ENCODE assay signal across 9 cellular contexts in genomic region chr2:71100195-71100964, GRCh38. TPM values are rescaled to one million over a fixed set of nuclear protein-coding genes. Genes with fewer than 3 reads are reported as not detected.
A peak's percentile ranks its signal among the peaks of the same experiment; 100 is the strongest.
DNase-seq lines count a peak whose midpoint lies in the region; ATAC-seq and TF ChIP-seq lines count a peak whose summit lies in the region.
"Had no signal": no experiment of that assay in that cellular context is flagged by ENCODE, and none has a peak within 500 bp of the region (broad histone marks: within the 10 kb centered on the region; RNA-seq: fewer than 3 reads in every experiment).

No MANE protein-coding gene starts in this region.

- no peaks in the 10 kb centered on the region for H3K9me3 ChIP-seq in sigmoid colon

- TF ChIP-seq EP300 in sigmoid colon (IDR thresholded peaks at IDR 0.05): no peak

- H3K4me1 ChIP-seq in sigmoid colon: no peaks in the 10 kb centered on the region

- H3K36me3 ChIP-seq in GM06990 (ENCODE audit: control insufficient read depth, insufficient read depth, low read length) (no peaks in the 10 kb centered on the region), sigmoid colon (no peaks in the 10 kb centered on the region)

- intact Hi-C loops in left cardiac atrium (cut with DNase I): no loop called here
- intact Hi-C loops in sigmoid colon (cut with DNase I): no loop called here

- peak; percentile 64 to 81 for ATAC-seq in activated naive CD4-positive, alpha-beta T cell treated with anti-CD3 and anti-CD28 coated beads, Interleukin-2, amount 50 U/mL, for 72 hours
- ATAC-seq in left cardiac atrium (peak in 1 of 2 donors; percentile 64), HG03280 (IDR thresholded peaks at IDR 0.05; ENCODE audit: unreplicated experiment) (no peak), HG02571 (IDR thresholded peaks at IDR 0.05; ENCODE audit: unreplicated experiment) (no peak)

- H3K4me3 ChIP-seq in GM06990 (replicated peaks; ENCODE audit: low read depth, low read length) (no peak overlapping the region), sigmoid colon (no peak overlapping the region)

- no peak overlapping the region for H3K27ac ChIP-seq in sigmoid colon

- no peak overlapping the region for H3K27ac Mint-ChIP-seq in activated naive CD4-positive, alpha-beta T cell treated with anti-CD3 and anti-CD28 coated beads, Interleukin-2, amount 50 U/mL, for 72 hours

- TF ChIP-seq POLR2A in sigmoid colon (IDR thresholded peaks at IDR 0.05): no peak

- DNase-seq in GM06990 (ENCODE audit: extremely low read depth, insufficient read length) (no peak), Kasumi-1 (lab: John Stamatoyannopoulos, UW) (peak; percentile 66 to 82), SHP77 treated with DMSO at 0.1 percent for 48 hours (lab: John Stamatoyannopoulos, UW) (peak; percentile 59), left cardiac atrium (peak; percentile 36), sigmoid colon (no peak)
- DNase-seq in activated naive CD4-positive, alpha-beta T cell treated with anti-CD3 and anti-CD28 coated beads, Interleukin-2, amount 50 U/mL, for 72 hours (ENCODE audit: low spot score in 2 of 2): peak in 1 of 2 donors; percentile 52

- H3K27me3 ChIP-seq in GM06990 (replicated peaks; ENCODE audit: control insufficient read depth, insufficient read depth, low read length): no peaks in the 10 kb centered on the region
- H3K27me3 ChIP-seq in sigmoid colon: no peaks in the 10 kb centered on the region

- H3K9me3 Mint-ChIP-seq in activated naive CD4-positive, alpha-beta T cell treated with anti-CD3 and anti-CD28 coated beads, Interleukin-2, amount 50 U/mL, for 72 hours: peaks cover 2% of the 10 kb centered on the region in 2 donors
- H3K9me3 Mint-ChIP-seq: central memory CD8-positive, alpha-beta T cell had no signal

- peaks cover 0 to 3% of the 10 kb centered on the region in 2 donors for H3K36me3 Mint-ChIP-seq in activated naive CD4-positive, alpha-beta T cell treated with anti-CD3 and anti-CD28 coated beads, Interleukin-2, amount 50 U/mL, for 72 hours

- TF ChIP-seq CTCF in GM06990 (IDR thresholded peaks at IDR 0.05; ENCODE audit: insufficient read depth, low read length, poor library complexity, severe bottlenecking): peak; percentile 83
- TF ChIP-seq CTCF in sigmoid colon (IDR thresholded peaks at IDR 0.05): peak in 3 of 4 experiments; percentile 48 to 58 (median 49)

- WGBS in sigmoid colon, 2 donors: 2 to 9% methylated on average over 3 of the region's 3 CpGs

RNA-seq across cellular contexts. Expression of gene MCEE, which starts 29.6 kb away (rescaled TPM):
- total RNA-seq in activated naive CD4-positive, alpha-beta T cell treated with anti-CD3 and anti-CD28 coated beads, Interleukin-2, amount 50 U/mL, for 72 hours: 10 to 100 TPM; 16.7 to 18.0 TPM
- total RNA-seq in left cardiac atrium (10 to 100 TPM; 26.6 to 31.7 TPM), sigmoid colon (10 to 100 TPM in 3 of 4 donors, 1 to 10 TPM in 1; 8.1 to 23.5 (median 15.5) TPM)
- polyA plus RNA-seq in sigmoid colon: 10 to 100 TPM; 14.6 to 46.2 (median 43.2) TPM

RNA-seq across cellular contexts. Expression of gene MPHOSPH10, which starts 30.1 kb away (rescaled TPM):
- total RNA-seq in activated naive CD4-positive, alpha-beta T cell treated with anti-CD3 and anti-CD28 coated beads, Interleukin-2, amount 50 U/mL, for 72 hours: 10 to 100 TPM; 37.1 to 42.7 TPM
- total RNA-seq in left cardiac atrium (10 to 100 TPM; 18.3 to 29.6 TPM), sigmoid colon (10 to 100 TPM; 21.0 to 27.1 (median 24.0) TPM)
- polyA plus RNA-seq in sigmoid colon: 10 to 100 TPM; 11.1 to 19.4 (median 15.0) TPM

RNA-seq across cellular contexts. Expression of gene NAGK, which starts 31.9 kb away (rescaled TPM):
- 10 to 100 TPM; 48.4 to 77.4 TPM for total RNA-seq in activated naive CD4-positive, alpha-beta T cell treated with anti-CD3 and anti-CD28 coated beads, Interleukin-2, amount 50 U/mL, for 72 hours
- total RNA-seq in left cardiac atrium (10 to 100 TPM; 54.5 to 66.4 TPM), sigmoid colon (10 to 100 TPM; 36.3 to 73.2 (median 64.2) TPM)
- polyA plus RNA-seq in sigmoid colon: 10 to 100 TPM; 60.0 to 93.1 (median 86.5) TPM

Comparison
In these comparisons a context has a peak if more than half of its experiments do, and no peak if none do; other contexts are left out.
1. DNase-seq: peak in Kasumi-1 (2 of 2), SHP77 treated with DMSO at 0.1 percent for 48 hours (single experiment) and left cardiac atrium (single experiment); none in GM06990 (single experiment) and sigmoid colon (single experiment).
2. ATAC-seq: peak in activated naive CD4-positive, alpha-beta T cell treated with anti-CD3 and anti-CD28 coated beads, Interleukin-2, amount 50 U/mL, for 72 hours (2 of 2); none in HG03280 (single experiment) and HG02571 (single experiment).